Comparison of ENCODE assay signal across 10 cellular contexts in genomic region chr16:79089735-79090284, GRCh38.
DNase-seq lines count a peak whose midpoint lies in the region; ATAC-seq and TF ChIP-seq lines count a peak whose summit lies in the region.
"Had no signal": no experiment of that assay in that cellular context is flagged by ENCODE, and none has a peak within 500 bp of the region (broad histone marks: within the 10 kb centered on the region; RNA-seq: fewer than 3 reads in every experiment).

No MANE protein-coding gene starts in this region.

- H3K27me3 Mint-ChIP-seq in stimulated activated memory B cell treated with anti-CD40 and anti-IgM and Interleukin-4, amounts not matched to agents 10 μg/mL and 1 μg/mL and 100 μg/mL, for 72 hours: no peaks in the 10 kb centered on the region

- ATAC-seq in HG02678 (IDR thresholded peaks at IDR 0.05; ENCODE audit: unreplicated experiment): peak; percentile 61
- ATAC-seq in stimulated activated memory B cell treated with anti-CD40 and anti-IgM and Interleukin-4, amounts not matched to agents 10 μg/mL and 1 μg/mL and 100 μg/mL, for 72 hours: peak; percentile 69
- no peak for ATAC-seq in GM18517 (IDR thresholded peaks at IDR 0.05; ENCODE audit: unreplicated experiment)

- H3K4me3 Mint-ChIP-seq in stimulated activated memory B cell treated with anti-CD40 and anti-IgM and Interleukin-4, amounts not matched to agents 10 μg/mL and 1 μg/mL and 100 μg/mL, for 72 hours: peak overlapping the region; percentile 22
- H3K4me3 Mint-ChIP-seq: brain had no signal

- no peak overlapping the region for H3K27ac ChIP-seq in coronary artery
- H3K27ac ChIP-seq: parathyroid adenoma had no signal

- no peaks in the 10 kb centered on the region for H3K36me3 Mint-ChIP-seq in stimulated activated memory B cell treated with anti-CD40 and anti-IgM and Interleukin-4, amounts not matched to agents 10 μg/mL and 1 μg/mL and 100 μg/mL, for 72 hours
- H3K36me3 Mint-ChIP-seq: brain had no signal

- peaks cover 38% of the 10 kb centered on the region for H3K4me1 Mint-ChIP-seq in stimulated activated memory B cell treated with anti-CD40 and anti-IgM and Interleukin-4, amounts not matched to agents 10 μg/mL and 1 μg/mL and 100 μg/mL, for 72 hours

- H3K4me3 ChIP-seq in coronary artery: no peak overlapping the region

- H3K27ac Mint-ChIP-seq in stimulated activated memory B cell treated with anti-CD40 and anti-IgM and Interleukin-4, amounts not matched to agents 10 μg/mL and 1 μg/mL and 100 μg/mL, for 72 hours: no peak overlapping the region
- H3K27ac Mint-ChIP-seq: brain had no signal

- DNase-seq in T-helper 9 cell (peak; percentile 4), globus pallidus (ENCODE audit: low spot score) (peak; percentile 33), NCI-H2196 (lab: John Stamatoyannopoulos, UW; ENCODE audit: unreplicated experiment) (no peak), coronary artery (ENCODE audit: low spot score) (no peak), A172 (ENCODE audit: low spot score) (no peak)

- no peak for TF ChIP-seq CTCF in coronary artery (IDR thresholded peaks at IDR 0.05)

- no peaks in the 10 kb centered on the region for H3K9me3 Mint-ChIP-seq in stimulated activated memory B cell treated with anti-CD40 and anti-IgM and Interleukin-4, amounts not matched to agents 10 μg/mL and 1 μg/mL and 100 μg/mL, for 72 hours

Comparison
In these comparisons a context has a peak if more than half of its experiments do, and no peak if none do; other contexts are left out.
1. DNase-seq: peak in T-helper 9 cell (single experiment) and globus pallidus (single experiment); none in NCI-H2196 (single experiment), coronary artery (single experiment) and A172 (single experiment).